In genomic region chr5:68251804-68252648, GRCh38 we compare ENCODE assay signal across 8 cellular contexts. TPM values are rescaled to one million over a fixed set of nuclear protein-coding genes. Genes with fewer than 3 reads are reported as not detected.
DNase-seq lines count a peak whose midpoint lies in the region; ATAC-seq and TF ChIP-seq lines count a peak whose summit lies in the region.

No MANE protein-coding gene starts in this region.

- 33 to 55% (median 49%) methylated on average over 6 to 7 of the region's 7 CpGs for WGBS in heart left ventricle, 4 donors

- intact Hi-C loops in activated T-helper 2 cell treated with anti-CD3 and anti-CD28 coated beads, Interferon-gamma antibody, Interleukin-2, Interleukin-4, amounts not matched to agents 10 μg/mL and 5 μg/mL and 100 μg/mL, durations not matched to agents 14 hours and 24 hours and 36 hours (cut with micrococcal nuclease) = loop anchor here (2.0 to 10.0 kb wide), 3 partner anchors 37 to 1047 kb away; partner anchors contain the start of gene PIK3R1
- intact Hi-C loops in heart left ventricle (cut with DNase I) = loop anchor here (2.0 to 10.0 kb wide), 11 partner anchors 35 to 1007 kb away; partner anchors contain the start of gene PIK3R1 (in 9 of the 10)

- no peaks in the 10 kb centered on the region for H3K9me3 Mint-ChIP-seq in activated T-helper 2 cell treated with anti-CD3 and anti-CD28 coated beads, Interferon-gamma antibody, Interleukin-2, Interleukin-4, amounts not matched to agents 10 μg/mL and 5 μg/mL and 100 μg/mL, durations not matched to agents 14 hours and 24 hours and 36 hours

- DNase-seq in GM04503 (ENCODE audit: low read depth) (peak; percentile 47), heart left ventricle (peak in 2 of 5 donors; percentile 32 to 41), skeletal muscle cell (ENCODE audit: low read depth) (peak; percentile 57), RPMI8226 (no peak), NCI-H1436 (lab: John Stamatoyannopoulos, UW) (no peak), GDM1 (lab: John Stamatoyannopoulos, UW) (no peak), CD1c-positive myeloid dendritic cell (ENCODE audit: extremely low spot score) (no peak)
- no peak for DNase-seq in activated T-helper 2 cell treated with anti-CD3 and anti-CD28 coated beads, Interferon-gamma antibody, Interleukin-2, Interleukin-4, amounts not matched to agents 10 μg/mL and 5 μg/mL and 100 μg/mL, durations not matched to agents 14 hours and 24 hours and 36 hours (ENCODE audit: low spot score)

- no peak for TF ChIP-seq POLR2A in heart left ventricle (IDR thresholded peaks at IDR 0.05)

- H3K4me3 ChIP-seq in heart left ventricle (peak overlapping the region in 6 of 12 donors; percentile 1 to 24 (median 5)), skeletal muscle cell (ENCODE audit: low read depth, low read length) (no peak overlapping the region)

- H3K4me1 Mint-ChIP-seq in activated T-helper 2 cell treated with anti-CD3 and anti-CD28 coated beads, Interferon-gamma antibody, Interleukin-2, Interleukin-4, amounts not matched to agents 10 μg/mL and 5 μg/mL and 100 μg/mL, durations not matched to agents 14 hours and 24 hours and 36 hours (ENCODE audit: low read depth) = peaks cover 76% of the 10 kb centered on the region

- peak overlapping the region; percentile 44 for H3K27ac Mint-ChIP-seq in activated T-helper 2 cell treated with anti-CD3 and anti-CD28 coated beads, Interferon-gamma antibody, Interleukin-2, Interleukin-4, amounts not matched to agents 10 μg/mL and 5 μg/mL and 100 μg/mL, durations not matched to agents 14 hours and 24 hours and 36 hours

- peak; percentile 47 to 83 (median 53) for ATAC-seq in heart left ventricle

- no peak overlapping the region for H3K4me3 Mint-ChIP-seq in activated T-helper 2 cell treated with anti-CD3 and anti-CD28 coated beads, Interferon-gamma antibody, Interleukin-2, Interleukin-4, amounts not matched to agents 10 μg/mL and 5 μg/mL and 100 μg/mL, durations not matched to agents 14 hours and 24 hours and 36 hours (ENCODE audit: low read depth)

- H3K9me3 ChIP-seq in heart left ventricle = no peaks in the 10 kb centered on the region

- no peaks in the 10 kb centered on the region for H3K27me3 Mint-ChIP-seq in activated T-helper 2 cell treated with anti-CD3 and anti-CD28 coated beads, Interferon-gamma antibody, Interleukin-2, Interleukin-4, amounts not matched to agents 10 μg/mL and 5 μg/mL and 100 μg/mL, durations not matched to agents 14 hours and 24 hours and 36 hours (ENCODE audit: low read depth)

- TF ChIP-seq CTCF in heart left ventricle (IDR thresholded peaks at IDR 0.05) = no peak

- H3K27ac ChIP-seq in heart left ventricle = peak overlapping the region; percentile 21 to 85 (median 77)

- no peaks in the 10 kb centered on the region for H3K36me3 ChIP-seq in heart left ventricle

- peaks cover 21% of the 10 kb centered on the region for H3K36me3 Mint-ChIP-seq in activated T-helper 2 cell treated with anti-CD3 and anti-CD28 coated beads, Interferon-gamma antibody, Interleukin-2, Interleukin-4, amounts not matched to agents 10 μg/mL and 5 μg/mL and 100 μg/mL, durations not matched to agents 14 hours and 24 hours and 36 hours (ENCODE audit: low read depth)

- peaks cover 9 to 100% (median 90%) of the 10 kb centered on the region in 12 donors for H3K4me1 ChIP-seq in heart left ventricle

- H3K27me3 ChIP-seq in heart left ventricle = no peaks in the 10 kb centered on the region

RNA-seq across cellular contexts. Expression of gene PIK3R1, which starts 36.5 kb away (rescaled TPM):
- 58.8 and 60.0 TPM in 2 replicates for total RNA-seq in activated T-helper 2 cell treated with anti-CD3 and anti-CD28 coated beads, Interferon-gamma antibody, Interleukin-2, Interleukin-4, amounts not matched to agents 10 μg/mL and 5 μg/mL and 100 μg/mL, durations not matched to agents 14 hours and 24 hours and 36 hours
- 100 to 1,000 TPM in 6 of 9 donors, 10 to 100 TPM in 3; 80.3 to 221 (median 147) TPM for total RNA-seq in heart left ventricle
- polyA plus RNA-seq in heart left ventricle = 10 to 100 TPM; 16.3 to 65.2 TPM

Comparison
In these comparisons a context has a peak if more than half of its experiments do, and no peak if none do; other contexts are left out.
1. DNase-seq: peak in GM04503 (single experiment) and skeletal muscle cell (single experiment); none in activated T-helper 2 cell treated with anti-CD3 and anti-CD28 coated beads, Interferon-gamma antibody, Interleukin-2, Interleukin-4, amounts not matched to agents 10 μg/mL and 5 μg/mL and 100 μg/mL, durations not matched to agents 14 hours and 24 hours and 36 hours (single experiment), RPMI8226 (single experiment), NCI-H1436 (single experiment), GDM1 (single experiment) and CD1c-positive myeloid dendritic cell (single experiment).